Comparison of ENCODE assay signal across 14 cellular contexts in genomic region chr13:37383856-37384255, GRCh38.
A peak's percentile ranks its signal among the peaks of the same experiment; 100 is the strongest.
DNase-seq lines count a peak whose midpoint lies in the region; ATAC-seq and TF ChIP-seq lines count a peak whose summit lies in the region.
"Had no signal": no experiment of that assay in that cellular context is flagged by ENCODE, and none has a peak within 500 bp of the region (broad histone marks: within the 10 kb centered on the region; RNA-seq: fewer than 3 reads in every experiment).

No MANE protein-coding gene starts in this region.

- H3K36me3 ChIP-seq in brain microvascular endothelial cell (replicated peaks) = no peaks in the 10 kb centered on the region
- no peaks in the 10 kb centered on the region for H3K36me3 ChIP-seq in osteoblast (ENCODE audit: insufficient read depth, low read length)

- TF ChIP-seq CTCF in brain microvascular endothelial cell (IDR thresholded peaks at IDR 0.05; ENCODE audit: low read depth, low read length, missing control alignments) (no peak), osteoblast (IDR thresholded peaks at IDR 0.05; ENCODE audit: extremely low read depth, low read depth, low read length) (no peak)

- ATAC-seq in HG03108 (IDR thresholded peaks at IDR 0.05; ENCODE audit: unreplicated experiment) = no peak
- ATAC-seq: GM12878, GM23338 had no signal

- DNase-seq in COLO829 (ENCODE audit: low spot score) = peak; percentile 70
- peak; percentile 7 for DNase-seq in NCI-H69 (lab: John Stamatoyannopoulos, UW)
- no peak for DNase-seq in brain microvascular endothelial cell
- no peak for DNase-seq in osteoblast (ENCODE audit: insufficient read length, low spot score, missing footprints)
- DNase-seq in mucosa of gallbladder (ENCODE audit: low spot score) = no peak
- DNase-seq in NCI-H2029 treated with DMSO at 0.1 percent for 48 hours (lab: John Stamatoyannopoulos, UW) = no peak
- DNase-seq: ACHN; C1 segment of cervical spinal cord; CD4-positive, alpha-beta T cell; DMS79; H7 had no signal

- H3K9me3 ChIP-seq in osteoblast (ENCODE audit: low read depth, low read length) = no peaks in the 10 kb centered on the region

- no peaks in the 10 kb centered on the region for H4K20me1 ChIP-seq in osteoblast (ENCODE audit: insufficient read depth, low read length)

- H3K79me2 ChIP-seq in osteoblast (ENCODE audit: insufficient read depth, low read length) = no peaks in the 10 kb centered on the region

- H3K27me3 ChIP-seq in brain microvascular endothelial cell (replicated peaks) (no peaks in the 10 kb centered on the region), osteoblast (ENCODE audit: insufficient read depth, low read length) (no peaks in the 10 kb centered on the region)

- no peak overlapping the region for H2AFZ ChIP-seq in osteoblast (ENCODE audit: low read length)
- H2AFZ ChIP-seq: GM23338 had no signal

- in situ Hi-C loops in brain microvascular endothelial cell (cut with HindIII; ENCODE audit: low pct_ligation_motif_present, low sequenced_read_pairs) = no loop called here

- no peak overlapping the region for H3K4me2 ChIP-seq in osteoblast (ENCODE audit: insufficient read depth, low read length)
- H3K4me2 ChIP-seq: GM23338 had no signal

- peak overlapping the region; percentile 57 for H3K27ac ChIP-seq in brain microvascular endothelial cell
- H3K27ac ChIP-seq in osteoblast (ENCODE audit: low read depth, low read length) = peak overlapping the region; percentile 73

- H3K4me3 ChIP-seq in brain microvascular endothelial cell (ENCODE audit: low read depth, low read length) (no peak overlapping the region), osteoblast (ENCODE audit: insufficient read depth, low read length) (no peak overlapping the region)
- H3K4me3 ChIP-seq: GM12878, GM23338 had no signal

- H3K4me1 ChIP-seq in osteoblast (ENCODE audit: insufficient read depth, low read length) = peaks cover 37% of the 10 kb centered on the region

Comparison
In these comparisons a context has a peak if more than half of its experiments do, and no peak if none do; other contexts are left out.
1. DNase-seq: peak in COLO829 (single experiment) and NCI-H69 (single experiment); none in brain microvascular endothelial cell (single experiment), osteoblast (single experiment), mucosa of gallbladder (single experiment) and NCI-H2029 treated with DMSO at 0.1 percent for 48 hours (single experiment).